Comparison of ENCODE assay signal across 9 cellular contexts in the genomic region with DNA sequence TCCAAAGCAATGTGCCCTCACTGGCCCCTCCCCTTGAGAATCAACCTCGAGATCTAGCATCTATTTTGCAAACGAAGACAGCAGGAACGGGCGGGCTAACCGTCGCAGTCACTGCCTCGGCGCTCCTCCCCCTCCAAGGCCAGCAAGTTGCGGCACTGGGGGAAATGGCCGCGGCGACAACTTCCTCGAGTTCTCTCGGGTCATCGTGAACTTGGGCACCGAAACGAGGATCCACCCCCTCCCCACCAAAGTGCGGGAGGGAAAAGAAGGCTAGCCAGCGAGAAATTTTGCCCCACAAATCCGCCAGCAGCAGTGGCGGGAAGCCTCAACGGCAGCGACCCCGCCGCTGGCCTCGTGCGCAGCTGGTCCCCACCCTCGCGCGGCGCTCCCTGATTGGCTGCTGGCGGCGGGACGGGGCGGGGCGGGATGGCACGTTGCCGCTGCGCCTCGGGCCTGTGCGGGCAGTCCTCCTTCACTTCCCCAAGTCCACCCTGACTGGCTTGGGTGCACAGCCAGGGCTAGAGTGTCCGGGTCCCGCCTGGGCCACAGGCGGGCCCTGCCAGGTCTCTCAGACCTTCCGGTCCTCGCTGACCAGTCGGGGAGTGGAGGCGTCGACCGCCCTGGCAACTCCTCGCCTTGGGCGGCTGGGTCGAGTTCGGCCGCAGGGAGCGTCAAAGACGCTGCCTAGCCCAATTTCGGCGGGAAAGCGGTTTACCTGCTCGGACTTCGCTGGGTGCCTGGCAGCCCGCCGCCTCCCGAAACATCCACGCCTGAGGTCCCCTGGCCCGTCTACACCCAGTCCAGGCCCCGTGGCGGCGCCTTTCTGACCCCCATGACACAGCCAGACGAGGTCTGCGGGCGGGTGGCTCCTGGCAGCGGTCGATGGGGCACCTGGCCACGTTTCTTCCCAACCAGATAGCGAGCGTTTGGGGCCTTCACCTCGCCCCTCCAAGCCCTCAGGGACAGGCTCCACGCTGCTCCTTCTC. TPM values are rescaled to one million over a fixed set of nuclear protein-coding genes. Genes with fewer than 3 reads are reported as not detected.
DNase-seq lines count a peak whose midpoint lies in the region; ATAC-seq, FAIRE-seq and TF ChIP-seq lines count a peak whose summit lies in the region.
"Had no signal": no experiment of that assay in that cellular context is flagged by ENCODE, and none has a peak within 500 bp of the region (broad histone marks: within the 10 kb centered on the region; RNA-seq: fewer than 3 reads in every experiment).

TSS of gene BOLL (minus strand) at position 364 of the 986 bp plus-strand sequence. CDS start 3,469 bp downstream, outside the sequence.

- H2BK5ac ChIP-seq in H1 (ENCODE audit: low read depth, low read length), result no peak within 1 kb of the TSS

- H3K4ac ChIP-seq in H1 (replicated peaks; ENCODE audit: insufficient read length, low read depth, low read length), result no peak within 1 kb of the TSS

- ATAC-seq in Right ventricle myocardium inferior (peak; percentile 46), HG03354 (IDR thresholded peaks at IDR 0.05; ENCODE audit: poor library complexity, severe bottlenecking, unreplicated experiment) (no peak)
- ATAC-seq in natural killer cell treated with Interleukin-12 subunit alpha and Interleukin-12 subunit beta and Interleukin-15 and Interleukin-18, amount 100 ng/mL, for 72 hours, result no peak

- H4K91ac ChIP-seq in H1 (replicated peaks; ENCODE audit: insufficient read length, low read length), result no peak within 1 kb of the TSS

- no peaks in the 10 kb centered on the region for H4K20me1 ChIP-seq in H1 (replicated peaks in 1 of 2; ENCODE audit: control insufficient read depth in 1 of 2, insufficient read depth in 2 of 2, low read length in 2 of 2)

- no peak within 1 kb of the TSS for H3K14ac ChIP-seq in H1 (ENCODE audit: insufficient read length)

- intact Hi-C loops in Right ventricle myocardium inferior (cut with DNase I) (no loop called here), cardiac septum (cut with DNase I) (no loop called here)

- H3K4me1 ChIP-seq in H1 (replicated peaks in 1 of 4; ENCODE audit: control insufficient read depth in 3 of 4, insufficient read depth in 4 of 4, low read length in 3 of 4), result no peaks in the 10 kb centered on the region

- H3K23ac ChIP-seq in H1 (ENCODE audit: insufficient read length), result no peak within 1 kb of the TSS

- H2BK20ac ChIP-seq in H1 (ENCODE audit: low read length), result no peak within 1 kb of the TSS

- H3K4me3 Mint-ChIP-seq in natural killer cell treated with Interleukin-12 subunit alpha and Interleukin-12 subunit beta and Interleukin-15 and Interleukin-18, amount 100 ng/mL, for 72 hours, result peak within 1 kb of the TSS; percentile 55

- 0 out of 2 replicates have a peak, but pooled peaks cover 3% of the 10 kb centered on the region for H3K23me2 ChIP-seq in H1 (ENCODE audit: low read depth, low read length)

- H3K4me3 ChIP-seq in H1 (ENCODE audit: extremely low read depth in 1 of 4, insufficient read depth in 2 of 4, low read depth in 3 of 4, low read length in 4 of 4), result peak within 1 kb of the TSS; percentile 45 to 59 (median 52)

- peak within 1 kb of the TSS; percentile 67 to 71 for H3K4me2 ChIP-seq in H1 (ENCODE audit: insufficient read depth in 1 of 2, low read depth in 2 of 2, low read length in 2 of 2)

- no peaks in the 10 kb centered on the region for H3K79me1 ChIP-seq in H1 (ENCODE audit: low read depth, low read length)

- H3K36me3 Mint-ChIP-seq in natural killer cell treated with Interleukin-12 subunit alpha and Interleukin-12 subunit beta and Interleukin-15 and Interleukin-18, amount 100 ng/mL, for 72 hours, result no peaks in the 10 kb centered on the region

- no peaks in the 10 kb centered on the region for H3K79me2 ChIP-seq in H1 (ENCODE audit: control insufficient read depth in 1 of 2, insufficient read depth in 2 of 2, low read length in 2 of 2)

- no peak for FAIRE-seq in H1 (lab: Jason Lieb, UNC)

- peak within 1 kb of the TSS; percentile 68; the same call in 1 of the 2 replicates for H2BK12ac ChIP-seq in H1 (ENCODE audit: low read depth, low read length)

- no peak within 1 kb of the TSS for H2AK5ac ChIP-seq in H1 (ENCODE audit: low read depth, low read length)

- no peak for TF ChIP-seq EP300 in H1 (IDR thresholded peaks at IDR 0.05; ENCODE audit: borderline replicate concordance in 1 of 2, low read depth in 2 of 2, low read length in 2 of 2)

- no peak within 1 kb of the TSS for H3K56ac ChIP-seq in H1 (replicated peaks; ENCODE audit: insufficient read length, low read depth, low read length)

- no peak within 1 kb of the TSS for H3K27ac Mint-ChIP-seq in natural killer cell treated with Interleukin-12 subunit alpha and Interleukin-12 subunit beta and Interleukin-15 and Interleukin-18, amount 100 ng/mL, for 72 hours

- H4K5ac ChIP-seq in H1 (ENCODE audit: insufficient read length, low read depth, low read length), result no peak within 1 kb of the TSS

- no peak for TF ChIP-seq CTCF in H1 (IDR thresholded peaks at IDR 0.05; ENCODE audit: control extremely low read depth in 1 of 3, insufficient read depth in 1 of 3, low read depth in 1 of 3, low read length in 3 of 3)

- CTCF ChIA-PET in H1 (lab: Charles Lee; ENCODE audit: partially characterized antibody), result interaction anchor here (1.0 kb wide), 1 partner anchor 9 kb away, joined by 3 read pairs; no protein-coding TSS in a partner anchor

- H3K9me3 ChIP-seq in H1 (ENCODE audit: insufficient read depth in 2 of 2, low read depth in 1 of 2, low read length in 1 of 2), result peaks cover 0 to 10% of the 10 kb centered on the region in 2 experiments; a peak in 1 of 4 replicates

- H3K4me1 Mint-ChIP-seq in natural killer cell treated with Interleukin-12 subunit alpha and Interleukin-12 subunit beta and Interleukin-15 and Interleukin-18, amount 100 ng/mL, for 72 hours (ENCODE audit: low read depth in 2 of 2), result peaks cover 3 to 6% of the 10 kb centered on the region in 2 donors

- no peaks in the 10 kb centered on the region for H3K36me3 ChIP-seq in H1 (ENCODE audit: control insufficient read depth in 2 of 4, insufficient read depth in 4 of 4, low read length in 3 of 4)

- TF ChIP-seq POLR2A in H1 (IDR thresholded peaks at IDR 0.05; ENCODE audit: control extremely low read depth in 1 of 2, low read depth in 2 of 2, low read length in 2 of 2), result no peak

- H3K27me3 ChIP-seq in H1 (replicated peaks in 1 of 4; ENCODE audit: control insufficient read depth in 3 of 4, extremely low read depth in 1 of 4, insufficient read depth in 3 of 4, low read length in 3 of 4), result peaks cover 0 to 22% (median 13%) of the 10 kb centered on the region in 4 experiments; a peak in 6 of 7 replicates

- H3K9ac ChIP-seq in H1 (replicated peaks in 1 of 4; ENCODE audit: extremely low read depth in 1 of 4, low read depth in 3 of 4, low read length in 3 of 4), result 0 out of 7 replicates have a peak within 1 kb of the TSS, but pooled peaks of 1 of the 4 experiments have one; percentile 16

- no peak within 1 kb of the TSS for H3K27ac ChIP-seq in H1 (ENCODE audit: low read depth, low read length)
- H3K27ac ChIP-seq: RWPE1 had no signal

- peak within 1 kb of the TSS; percentile 82 for H4K8ac ChIP-seq in H1 (ENCODE audit: extremely low read depth, insufficient read depth, low read length)

- 91% methylated on average over 59 of the region's 80 CpGs; no CpG with 5 or more reads in 1 of the 2 experiments for WGBS in H1 (ENCODE audit: extremely low coverage in 1 of 2, insufficient coverage in 1 of 2, insufficient read length in 1 of 2, insufficient replicate concordance in 2 of 2, low coverage in 1 of 2, low lambda C conversion rate in 2 of 2, missing lambda C conversion rate in 1 of 2), 2 experiments

- no peak within 1 kb of the TSS for H2BK15ac ChIP-seq in H1 (ENCODE audit: low read length)

- H2BK120ac ChIP-seq in H1 (replicated peaks; ENCODE audit: low read depth, low read length), result no peak within 1 kb of the TSS

- no peak within 1 kb of the TSS for H3K18ac ChIP-seq in H1 (ENCODE audit: extremely low read depth, low read length)

- H3K9me3 Mint-ChIP-seq in natural killer cell treated with Interleukin-12 subunit alpha and Interleukin-12 subunit beta and Interleukin-15 and Interleukin-18, amount 100 ng/mL, for 72 hours, result no peaks in the 10 kb centered on the region

- no peak for DNase-seq in Right ventricle myocardium inferior (ENCODE audit: missing footprints)
- DNase-seq in cardiac septum (ENCODE audit: low spot score), result no peak
- DNase-seq in H1 (ENCODE audit: low read depth in 1 of 2, low spot score in 2 of 2), result no peak
- DNase-seq in natural killer cell treated with Interleukin-12 subunit alpha and Interleukin-12 subunit beta and Interleukin-15 and Interleukin-18, amount 100 ng/mL, for 72 hours (ENCODE audit: low spot score), result no peak
- DNase-seq in DMS53 (lab: John Stamatoyannopoulos, UW), result no peak
- no peak for DNase-seq in GDM1 (lab: John Stamatoyannopoulos, UW)
- DNase-seq in cerebellar nuclear complex (lab: John Stamatoyannopoulos, UW), result no peak

- POLR2A ChIA-PET in H1 (lab: Charles Lee; ENCODE audit: partially characterized antibody), result interaction anchor here (1.7 kb wide), 1 partner anchor 285 kb away, joined by 4 read pairs; the partner anchor contains the start of gene HSPE1

- no peak within 1 kb of the TSS for H2AFZ ChIP-seq in H1 (ENCODE audit: low read length)

- peaks cover 17 to 26% of the 10 kb centered on the region in 2 donors for H3K27me3 Mint-ChIP-seq in natural killer cell treated with Interleukin-12 subunit alpha and Interleukin-12 subunit beta and Interleukin-15 and Interleukin-18, amount 100 ng/mL, for 72 hours

- TF ChIP-seq RAD21 in H1 (IDR thresholded peaks at IDR 0.05 in 1 of 2, conservative IDR thresholded peaks at IDR 0.05 in 1 of 2; ENCODE audit: low read depth in 2 of 2, low read length in 2 of 2), result no peak

TF ChIP-seq in H1, 55 proteins besides CTCF, POLR2A, EP300 and RAD21 (continues in another document):
- TF ChIP-seq SUZ12 (IDR thresholded peaks at IDR 0.05; ENCODE audit: low read length), result no peak
- TF ChIP-seq, protein P1, sequence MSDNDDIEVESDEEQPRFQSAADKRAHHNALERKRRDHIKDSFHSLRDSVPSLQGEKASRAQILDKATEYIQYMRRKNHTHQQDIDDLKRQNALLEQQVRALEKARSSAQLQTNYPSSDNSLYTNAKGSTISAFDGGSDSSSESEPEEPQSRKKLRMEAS (IDR thresholded peaks at IDR 0.05), result peak; percentile 60

RNA-seq across cellular contexts. Expression of gene BOLL, which starts in this region (rescaled TPM):
- total RNA-seq in Right ventricle myocardium inferior (not detected), cardiac septum (not detected)
- total RNA-seq in H1 (2021; fragmentation: NEBNext Ultra II Directional; extraction: Animal tissue kit (Norgen Biotek cat#: 25700)), result not detected in 2 replicates
- 0.03 TPM in 1 of 2 replicates, not detected in the other for polyA plus RNA-seq in H1 (2011; rRNA removed)
- not detected for polyA plus RNA-seq in H1 (2011; cell fraction: cytosol; rRNA removed)
- polyA plus RNA-seq in H1 (2011; cell fraction: nucleus; rRNA removed), result not detected
- polyA plus RNA-seq in H1 (2012, experiment 1 of 2), result 0.33 TPM in 1 of 4 replicates, not detected in the others
- not detected for polyA plus RNA-seq in H1 (2012, experiment 2 of 2)
- not detected for polyA plus RNA-seq in H1 (2013, experiment 1 of 2)
- 0.09 TPM for polyA plus RNA-seq in H1 (2013, experiment 2 of 2)
- polyA minus RNA-seq in H1 (2011; rRNA and poly(A)+ RNA removed), result not detected in 2 replicates
- not detected for polyA minus RNA-seq in H1 (2011; cell fraction: cytosol; rRNA and poly(A)+ RNA removed)
- polyA minus RNA-seq in H1 (2011; cell fraction: nucleus; rRNA and poly(A)+ RNA removed), result not detected
- total RNA-seq in natural killer cell treated with Interleukin-12 subunit alpha and Interleukin-12 subunit beta and Interleukin-15 and Interleukin-18, amount 100 ng/mL, for 72 hours, result not detected

Comparison
In these comparisons a context has a peak if more than half of its experiments do, and no peak if none do; other contexts are left out.
1. Peak in ATAC-seq in Right ventricle myocardium inferior; RNA of the gene not detected or under 1 TPM.